Comparison of ENCODE assay signal across 8 cellular contexts in the genomic region with DNA sequence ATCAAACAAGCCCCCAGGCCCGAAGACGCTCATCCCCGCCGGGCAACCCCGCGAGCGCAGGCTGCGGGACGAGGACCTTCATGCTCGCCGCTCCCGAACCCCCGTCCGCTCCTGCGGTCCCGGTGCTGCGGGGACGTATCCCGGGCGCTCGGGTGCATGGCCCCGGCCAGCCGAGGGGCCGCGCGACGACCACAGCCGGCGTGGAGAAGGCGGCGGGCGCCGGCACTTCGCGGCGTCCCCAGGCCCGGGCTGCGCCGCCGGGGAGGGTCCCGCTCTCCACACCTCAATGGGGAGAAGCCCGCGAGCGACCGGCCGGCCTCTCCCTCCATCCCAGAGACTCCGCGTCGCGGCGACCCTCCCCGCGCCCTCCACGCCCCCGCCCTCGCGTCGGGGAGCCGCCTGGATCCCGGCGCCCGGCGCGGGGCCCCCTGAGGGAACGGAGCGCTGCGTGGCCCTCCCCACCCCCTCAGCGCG. TPM values are rescaled to one million over a fixed set of nuclear protein-coding genes. Genes with fewer than 3 reads are reported as not detected.
DNase-seq lines count a peak whose midpoint lies in the region; ATAC-seq and TF ChIP-seq lines count a peak whose summit lies in the region.

No MANE protein-coding gene starts in this region.

- peaks cover 14 to 16% of the 10 kb centered on the region in 2 donors for H3K27me3 Mint-ChIP-seq in natural killer cell treated with Interleukin-12 subunit alpha and Interleukin-12 subunit beta and Interleukin-15 and Interleukin-18, amount 100 ng/mL, for 72 hours

- peaks cover 6% of the 10 kb centered on the region for H3K36me3 Mint-ChIP-seq in natural killer cell treated with Interleukin-12 subunit alpha and Interleukin-12 subunit beta and Interleukin-15 and Interleukin-18, amount 100 ng/mL, for 72 hours

- H3K4me1 Mint-ChIP-seq in natural killer cell treated with Interleukin-12 subunit alpha and Interleukin-12 subunit beta and Interleukin-15 and Interleukin-18, amount 100 ng/mL, for 72 hours (ENCODE audit: low read depth in 2 of 2), result peaks cover 13 to 14% of the 10 kb centered on the region in 2 donors

- H3K4me1 ChIP-seq in cardiac muscle cell (ENCODE audit: low read depth) (no peaks in the 10 kb centered on the region), HUES48 (ENCODE audit: control insufficient read depth, insufficient read depth, low read length) (peaks cover 67% of the 10 kb centered on the region)

- peak overlapping the region; percentile 55 to 78 for H3K27ac Mint-ChIP-seq in natural killer cell treated with Interleukin-12 subunit alpha and Interleukin-12 subunit beta and Interleukin-15 and Interleukin-18, amount 100 ng/mL, for 72 hours

- H3K9me3 ChIP-seq in cardiac muscle cell (ENCODE audit: low read depth) (no peaks in the 10 kb centered on the region), HUES48 (ENCODE audit: control insufficient read depth, insufficient read depth, low read length) (no peaks in the 10 kb centered on the region)

- H3K4me3 Mint-ChIP-seq in natural killer cell treated with Interleukin-12 subunit alpha and Interleukin-12 subunit beta and Interleukin-15 and Interleukin-18, amount 100 ng/mL, for 72 hours, result peak overlapping the region; percentile 94

- no peaks in the 10 kb centered on the region for H3K27me3 ChIP-seq in cardiac muscle cell
- H3K27me3 ChIP-seq in HUES48 (ENCODE audit: control insufficient read depth, insufficient read depth, low read length), result peaks cover 6% of the 10 kb centered on the region
- no peaks in the 10 kb centered on the region for H3K27me3 ChIP-seq in dorsolateral prefrontal cortex

- no peak for DNase-seq in cardiac muscle cell (ENCODE audit: low read depth in 1 of 2, low spot score in 1 of 2)
- no peak for DNase-seq in Right ventricle myocardium superior
- DNase-seq in dorsolateral prefrontal cortex, result peak in 2 of 10 donors; percentile 17 to 58
- no peak for DNase-seq in natural killer cell treated with Interleukin-12 subunit alpha and Interleukin-12 subunit beta and Interleukin-15 and Interleukin-18, amount 100 ng/mL, for 72 hours (ENCODE audit: low spot score)
- DNase-seq in NCI-H187 treated with DMSO at 0.1 percent for 48 hours (lab: John Stamatoyannopoulos, UW), result no peak
- DNase-seq in DMS 273 treated with DMSO at 0.1 percent for 48 hours (lab: John Stamatoyannopoulos, UW), result no peak

- no peak for ATAC-seq in Right ventricle myocardium superior (ENCODE audit: poor library complexity)
- ATAC-seq in natural killer cell treated with Interleukin-12 subunit alpha and Interleukin-12 subunit beta and Interleukin-15 and Interleukin-18, amount 100 ng/mL, for 72 hours, result peak in 1 of 2 donors; percentile 38
- ATAC-seq in HG03039 (IDR thresholded peaks at IDR 0.05; ENCODE audit: unreplicated experiment), result no peak

- H3K9ac ChIP-seq in HUES48 (ENCODE audit: low read depth, low read length), result peak overlapping the region; percentile 77

- H3K27ac ChIP-seq in cardiac muscle cell, result peak overlapping the region; percentile 91
- peak overlapping the region; percentile 69 for H3K27ac ChIP-seq in HUES48 (ENCODE audit: low read depth, low read length)
- peak overlapping the region; percentile 60 to 98 (median 94) for H3K27ac ChIP-seq in dorsolateral prefrontal cortex

- H3K36me3 ChIP-seq in cardiac muscle cell, result no peaks in the 10 kb centered on the region
- no peaks in the 10 kb centered on the region for H3K36me3 ChIP-seq in HUES48 (ENCODE audit: control insufficient read depth, insufficient read depth, low read length)

- intact Hi-C loops in Right ventricle myocardium superior (cut with DNase I) (loop anchor here (5.0 kb wide), 1 partner anchor 292 kb away; the partner anchor contains the start of gene SLC45A1), dorsolateral prefrontal cortex (cut with DNase I) (loop anchor here (1.0 to 5.0 kb wide), 2 partner anchors 63 to 293 kb away; partner anchors contain the start of genes SLC45A1 (in 2 of the 2) and PARK7 (in 1 of the 2))

- TF ChIP-seq CTCF in cardiac muscle cell (IDR thresholded peaks at IDR 0.05; ENCODE audit: low read depth, low read length), result no peak
- TF ChIP-seq CTCF in dorsolateral prefrontal cortex (IDR thresholded peaks at IDR 0.05 in 54 of 56, conservative IDR thresholded peaks at IDR 0.05 in 2 of 56; ENCODE audit: low read depth in 1 of 56, partially characterized antibody in 56 of 56), result peak in 1 of 56 donors; percentile 3

- H3K9me3 Mint-ChIP-seq in natural killer cell treated with Interleukin-12 subunit alpha and Interleukin-12 subunit beta and Interleukin-15 and Interleukin-18, amount 100 ng/mL, for 72 hours, result no peaks in the 10 kb centered on the region

- peak overlapping the region; percentile 93 for H3K4me3 ChIP-seq in cardiac muscle cell
- H3K4me3 ChIP-seq in HUES48 (ENCODE audit: low read depth, low read length), result peak overlapping the region; percentile 96
- H3K4me3 ChIP-seq in dorsolateral prefrontal cortex, result peak overlapping the region; percentile 65 to 97 (median 88)

RNA-seq across cellular contexts. Expression of gene ERRFI1, which starts 0.4 kb away (rescaled TPM):
- total RNA-seq in cardiac muscle cell, result 8.6 and 9.7 TPM in 2 replicates
- 7.1 and 8.3 TPM in 2 replicates for polyA plus RNA-seq in cardiac muscle cell
- 11.1 TPM for total RNA-seq in Right ventricle myocardium superior
- total RNA-seq in dorsolateral prefrontal cortex, result 10 to 100 TPM; 24.9 to 58.2 (median 34.7) TPM
- 1 to 10 TPM; 3.5 to 6.3 TPM for total RNA-seq in natural killer cell treated with Interleukin-12 subunit alpha and Interleukin-12 subunit beta and Interleukin-15 and Interleukin-18, amount 100 ng/mL, for 72 hours
